Comparison of ENCODE assay signal across 19 cellular contexts in the genomic region with DNA sequence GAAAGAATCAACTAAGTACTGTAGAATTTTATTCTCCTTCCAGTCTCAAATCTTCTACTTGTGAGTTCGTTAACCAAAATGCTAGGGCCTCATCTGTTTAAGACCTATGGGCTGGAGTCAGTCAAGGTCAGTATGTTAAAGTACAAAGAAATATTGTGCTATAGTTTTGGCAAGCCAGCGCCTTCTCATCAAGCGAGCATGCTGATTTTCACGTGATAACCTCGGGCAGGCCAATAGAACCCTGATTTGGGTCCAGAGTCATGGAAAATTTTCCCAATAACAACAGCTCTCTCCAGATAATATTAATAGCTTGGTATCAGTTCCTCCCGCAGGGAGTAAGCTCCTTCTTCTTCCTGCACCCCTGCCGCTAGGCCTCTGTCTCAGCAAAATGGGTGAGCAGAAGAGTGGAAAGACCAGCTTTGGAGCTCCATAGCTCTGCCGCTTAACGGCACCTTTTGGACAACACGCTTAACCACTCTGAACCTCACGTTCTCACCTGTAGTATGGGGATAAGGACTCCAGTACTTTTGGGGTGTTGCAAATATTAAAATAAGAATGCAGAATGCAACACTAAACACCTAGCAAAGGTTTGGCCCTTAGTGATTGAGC. TPM values are rescaled to one million over a fixed set of nuclear protein-coding genes. Genes with fewer than 3 reads are reported as not detected.
DNase-seq lines count a peak whose midpoint lies in the region; ATAC-seq and TF ChIP-seq lines count a peak whose summit lies in the region.
"Had no signal": no experiment of that assay in that cellular context is flagged by ENCODE, and none has a peak within 500 bp of the region (broad histone marks: within the 10 kb centered on the region; RNA-seq: fewer than 3 reads in every experiment).

No MANE protein-coding gene starts in this region.

- TF ChIP-seq EP300 in suprapubic skin (IDR thresholded peaks at IDR 0.05), result no peak

- H3K9ac ChIP-seq in mammary epithelial cell (ENCODE audit: insufficient read depth, low read length), result no peak overlapping the region

- no TSS peak for BruUV-seq in mammary epithelial cell (replicated peaks; lab: Mats Ljungman, UMichigan)

- H3K36me3 Mint-ChIP-seq in WTC11, result peaks cover 4% of the 10 kb centered on the region; the same call in 1 of the 2 replicates

- H3K4me3 ChIP-seq in breast epithelium (no peak overlapping the region), mammary epithelial cell (replicated peaks in 1 of 3; ENCODE audit: insufficient read depth in 1 of 3, low read depth in 2 of 3, low read length in 3 of 3) (no peak overlapping the region), suprapubic skin (no peak overlapping the region)
- H3K4me3 ChIP-seq: A549, GM12878 had no signal

- H3K27me3 Mint-ChIP-seq in WTC11 (ENCODE audit: low read depth), result no peaks in the 10 kb centered on the region

- dilution Hi-C loops in mammary epithelial cell (cut with HindIII; ENCODE audit: low sequenced_read_pairs), result no loop called here

- H3K4me1 ChIP-seq in breast epithelium, result peaks cover 5 to 15% of the 10 kb centered on the region in 2 donors
- H3K4me1 ChIP-seq in mammary epithelial cell (ENCODE audit: insufficient read depth, low read length), result peaks cover 24% of the 10 kb centered on the region
- peaks cover 28% of the 10 kb centered on the region for H3K4me1 ChIP-seq in suprapubic skin

- in situ Hi-C loops in mammary epithelial cell (cut with MboI; ENCODE audit: low sequenced_read_pairs in 2 of 2), result no loop called here

- peaks cover under 1% of the 10 kb centered on the region for H3K79me2 ChIP-seq in mammary epithelial cell (ENCODE audit: insufficient read depth, low read length)

- 57% methylated on average over 11 of the region's 11 CpGs for WGBS in mammary epithelial cell (ENCODE audit: low coverage, missing lambda C conversion rate)
- WGBS in suprapubic skin, result 84% methylated on average over 11 of the region's 11 CpGs

- no peak for TF ChIP-seq CTCF in breast epithelium (IDR thresholded peaks at IDR 0.05)
- no peak for TF ChIP-seq CTCF in mammary epithelial cell (conservative IDR thresholded peaks at IDR 0.05 in 1 of 2, IDR thresholded peaks at IDR 0.05 in 1 of 2; ENCODE audit: extremely low read depth in 1 of 2, insufficient read depth in 1 of 2, low read depth in 1 of 2, low read length in 2 of 2)
- no peak for TF ChIP-seq CTCF in WTC11 (IDR thresholded peaks at IDR 0.05)
- no peak for TF ChIP-seq CTCF in suprapubic skin (IDR thresholded peaks at IDR 0.05)

- H3K9me3 Mint-ChIP-seq in WTC11, result no peaks in the 10 kb centered on the region
- H3K9me3 Mint-ChIP-seq: H9 had no signal

- H3K4me1 Mint-ChIP-seq in WTC11, result peaks cover 56% of the 10 kb centered on the region

- TF ChIP-seq POLR2A in breast epithelium (IDR thresholded peaks at IDR 0.05) (no peak), suprapubic skin (IDR thresholded peaks at IDR 0.05) (no peak)

- no peaks in the 10 kb centered on the region for H3K27me3 ChIP-seq in breast epithelium
- H3K27me3 ChIP-seq in mammary epithelial cell (ENCODE audit: insufficient read depth, low read length), result no peaks in the 10 kb centered on the region
- H3K27me3 ChIP-seq in suprapubic skin, result no peaks in the 10 kb centered on the region

- no peak overlapping the region for H3K4me3 Mint-ChIP-seq in WTC11
- H3K4me3 Mint-ChIP-seq: H9 had no signal

- intact Hi-C loops in breast epithelium (cut with DNase I; ENCODE audit: low total_unique reads), result loop anchor here (10.0 kb wide), 1 partner anchor 78 kb away; no protein-coding TSS in a partner anchor
- intact Hi-C loops in mammary epithelial cell (cut with micrococcal nuclease), result no loop called here

- no peak for ATAC-seq in WTC11
- no peak for ATAC-seq in HG03439 (IDR thresholded peaks at IDR 0.05; ENCODE audit: unreplicated experiment)
- ATAC-seq: A549, GM12878 had no signal

- CTCF ChIA-PET in mammary epithelial cell (lab: Charles Lee; ENCODE audit: low non-redundant PET), result no interaction called here
- CTCF ChIA-PET in WTC11 (lab: Charles Lee), result interaction anchor here (0.7 to 1.4 kb wide), 7 partner anchors 9 to 438 kb away, joined by 3 to 8 read pairs (median 4); no protein-coding TSS in a partner anchor

- H3K4me2 ChIP-seq in mammary epithelial cell (ENCODE audit: insufficient read depth, low read depth, low read length), result no peak overlapping the region
- H3K4me2 ChIP-seq: A549 had no signal

- H3K36me3 ChIP-seq in breast epithelium, result no peaks in the 10 kb centered on the region
- no peaks in the 10 kb centered on the region for H3K36me3 ChIP-seq in mammary epithelial cell (ENCODE audit: insufficient read depth, low read length)
- H3K36me3 ChIP-seq in suprapubic skin, result no peaks in the 10 kb centered on the region

- no peaks in the 10 kb centered on the region for H4K20me1 ChIP-seq in mammary epithelial cell (ENCODE audit: insufficient read depth, low read length)

- H3K27ac ChIP-seq in breast epithelium, result peak overlapping the region; percentile 35 to 68
- H3K27ac ChIP-seq in mammary epithelial cell (ENCODE audit: insufficient read depth, low read depth, low read length), result no peak overlapping the region
- H3K27ac ChIP-seq in suprapubic skin, result peak overlapping the region; percentile 66
- H3K27ac ChIP-seq: A549 had no signal

- no peak overlapping the region for H2AFZ ChIP-seq in mammary epithelial cell (ENCODE audit: low read depth, low read length)

- peak overlapping the region; percentile 54; the same call in 1 of the 2 replicates for H3K27ac Mint-ChIP-seq in WTC11

- no peaks in the 10 kb centered on the region for H3K9me3 ChIP-seq in breast epithelium
- no peaks in the 10 kb centered on the region for H3K9me3 ChIP-seq in mammary epithelial cell (replicated peaks; ENCODE audit: insufficient read depth, low read length)
- no peaks in the 10 kb centered on the region for H3K9me3 ChIP-seq in suprapubic skin
- H3K9me3 ChIP-seq: A549 had no signal

- DNase-seq in breast epithelium (ENCODE audit: low spot score in 2 of 2), result no peak
- no peak for DNase-seq in mammary epithelial cell
- DNase-seq in WTC11 (ENCODE audit: low spot score), result no peak
- peak; percentile 50 for DNase-seq in medulla oblongata (ENCODE audit: extremely low spot score)
- DNase-seq in suprapubic skin (ENCODE audit: low spot score in 2 of 2), result no peak
- no peak for DNase-seq in NOMO-1 treated with dmso at 0.1 percent for 144 hours (lab: John Stamatoyannopoulos, UW; ENCODE audit: unreplicated experiment)
- no peak for DNase-seq in 8988T
- DNase-seq: Calu3, DMS79, H9, KBM-7, NCI-H1105, NCI-H187, NCI-H446 treated with DMSO at 0.1 percent for 48 hours, NCI-H774, SIG-M5 had no signal

- POLR2A ChIA-PET in WTC11 (lab: Charles Lee), result no interaction called here

TF ChIP-seq in WTC11, 78 proteins besides CTCF, POLR2A, EP300 and RAD21 (continues in another document):
- TF ChIP-seq ZNF232 (CRISPR knock-in tag; IDR thresholded peaks at IDR 0.05), result no peak
- no peak for TF ChIP-seq HMGA2 (CRISPR knock-in tag; IDR thresholded peaks at IDR 0.05)
- no peak for TF ChIP-seq IRF2 (CRISPR knock-in tag; IDR thresholded peaks at IDR 0.05; ENCODE audit: borderline replicate concordance, low read depth)
- no peak for TF ChIP-seq NR2C2 (CRISPR knock-in tag; IDR thresholded peaks at IDR 0.05)
- no peak for TF ChIP-seq E2F4 (CRISPR knock-in tag; IDR thresholded peaks at IDR 0.05; ENCODE audit: borderline replicate concordance, low read depth)
- no peak for TF ChIP-seq SP1 (CRISPR knock-in tag; conservative IDR thresholded peaks at IDR 0.05)
- TF ChIP-seq, protein P1, sequence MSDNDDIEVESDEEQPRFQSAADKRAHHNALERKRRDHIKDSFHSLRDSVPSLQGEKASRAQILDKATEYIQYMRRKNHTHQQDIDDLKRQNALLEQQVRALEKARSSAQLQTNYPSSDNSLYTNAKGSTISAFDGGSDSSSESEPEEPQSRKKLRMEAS (CRISPR knock-in tag; IDR thresholded peaks at IDR 0.05), result no peak
- no peak for TF ChIP-seq CREM (CRISPR knock-in tag; IDR thresholded peaks at IDR 0.05)
- no peak for TF ChIP-seq ZNF281 (CRISPR knock-in tag; IDR thresholded peaks at IDR 0.05)

RNA-seq across cellular contexts. Expression of gene CABLES1, which starts 11.7 kb away (rescaled TPM):
- 10 to 100 TPM; 18.1 to 28.7 (median 22.3) TPM for total RNA-seq in breast epithelium
- total RNA-seq in mammary epithelial cell, result 1 to 10 TPM; 2.7 to 2.8 TPM
- 1.9 TPM for polyA plus RNA-seq in mammary epithelial cell
- 6.5 TPM for polyA minus RNA-seq in mammary epithelial cell
- total RNA-seq in WTC11 (2021), result 15.4 to 18.0 TPM (median 17.0 TPM) in 3 replicates
- total RNA-seq in suprapubic skin, result 10 to 100 TPM; 24.9 to 42.2 (median 38.0) TPM
